ENCODE assay signal across 1 cellular context in genomic region chr3:13528217-13528801, GRCh38.
TF ChIP-seq lines count a peak whose summit lies in the region.

No MANE protein-coding gene starts in this region.

TF ChIP-seq in H1, 55 proteins besides CTCF, POLR2A, EP300 and RAD21:
- peak; percentile 61; the same call in 1 of the 2 replicates for TF ChIP-seq TBP (IDR thresholded peaks at IDR 0.05; ENCODE audit: low read depth, low read length)
- TF ChIP-seq KDM4A (IDR thresholded peaks at IDR 0.05; ENCODE audit: low read depth, low read length, severe bottlenecking), result no peak
- TF ChIP-seq, protein P1, sequence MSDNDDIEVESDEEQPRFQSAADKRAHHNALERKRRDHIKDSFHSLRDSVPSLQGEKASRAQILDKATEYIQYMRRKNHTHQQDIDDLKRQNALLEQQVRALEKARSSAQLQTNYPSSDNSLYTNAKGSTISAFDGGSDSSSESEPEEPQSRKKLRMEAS (IDR thresholded peaks at IDR 0.05), result 0 out of 2 replicates have a peak, but pooled peaks have one; percentile 37
- no peak for TF ChIP-seq SP4 (IDR thresholded peaks at IDR 0.05; ENCODE audit: low read length)
